Comparison of ENCODE assay signal across 17 cellular contexts in genomic region chr2:74789278-74789677, GRCh38.
"Had no signal": no experiment of that assay in that cellular context is flagged by ENCODE, and none has a peak within 500 bp of the region (broad histone marks: within the 10 kb centered on the region; RNA-seq: fewer than 3 reads in every experiment).

No MANE protein-coding gene starts in this region.

- ATAC-seq: activated CD4-positive, CD25-positive, alpha-beta regulatory T cell treated with anti-CD3 and anti-CD28 coated beads, Interleukin-2, amount 50 U/mL, for 24 hours; effector memory CD8-positive, alpha-beta T cell; mucosa of descending colon; naive thymus-derived CD8-positive, alpha-beta T cell had no signal

- H3K36me3 ChIP-seq: heart left ventricle, transverse colon had no signal

- H3K27me3 ChIP-seq: heart left ventricle, transverse colon had no signal

- H3K9me3 ChIP-seq: mucosa of descending colon had no signal

- H3K27ac ChIP-seq: epithelial cell of prostate, heart left ventricle, transverse colon had no signal

- H3K4me1 ChIP-seq: heart left ventricle, transverse colon had no signal

- H3K4me3 ChIP-seq: heart left ventricle, mucosa of descending colon, transverse colon had no signal

- DNase-seq: activated naive CD4-positive, alpha-beta T cell; activated naive CD8-positive, alpha-beta T cell treated with anti-CD3 and anti-CD28 coated beads, Interleukin-2, amount 10 ng/mL, durations not matched to agents 7 days and 5 days; dermis blood vessel endothelial cell; effector memory CD8-positive, alpha-beta T cell; foreskin melanocyte; heart left ventricle; left cardiac atrium; mucosa of descending colon; naive thymus-derived CD8-positive, alpha-beta T cell; posterior cingulate gyrus; small intestine; stimulated activated CD4-positive, alpha-beta T cell treated with anti-CD3 and anti-CD28 coated beads, Interleukin-4, amount 100 ng/mL, for 24 hours; stimulated activated CD8-positive, alpha-beta memory T cell treated with anti-CD3 and anti-CD28 coated beads, Interleukin-4, amount 100 ng/mL, for 48 hours; stimulated activated naive CD4-positive, alpha-beta T cell treated with Interleukin-2 at 50 U/mL for 16 hours; transverse colon had no signal
